ENCODE assay signal across 12 cellular contexts in genomic region chr5:168765220-168766037, GRCh38.
A peak's percentile ranks its signal among the peaks of the same experiment; 100 is the strongest.
DNase-seq lines count a peak whose midpoint lies in the region; ATAC-seq and TF ChIP-seq lines count a peak whose summit lies in the region.
"Had no signal": no experiment of that assay in that cellular context is flagged by ENCODE, and none has a peak within 500 bp of the region (broad histone marks: within the 10 kb centered on the region; RNA-seq: fewer than 3 reads in every experiment).

No MANE protein-coding gene starts in this region.

- ATAC-seq in sciatic nerve (peak; percentile 78), HG03280 (IDR thresholded peaks at IDR 0.05; ENCODE audit: unreplicated experiment) (no peak), HG02840 (IDR thresholded peaks at IDR 0.05; ENCODE audit: low FRiP score, unreplicated experiment) (no peak)

- DNase-seq in DMS79 treated with DMSO at 0.1 percent for 48 hours (lab: John Stamatoyannopoulos, UW) (peak; percentile 91), NCI-H2171 treated with DMSO at 0.1 percent for 48 hours (lab: John Stamatoyannopoulos, UW) (peak; percentile 72), fibroblast of pulmonary artery (ENCODE audit: low read depth) (peak; percentile 24), sciatic nerve (ENCODE audit: low spot score) (no peak), A172 (ENCODE audit: low spot score) (no peak), NCI-H774 (lab: John Stamatoyannopoulos, UW) (no peak)
- DNase-seq: activated T-cell treated with anti-CD3 and anti-CD28 coated beads, Interleukin-2, amount 50 U/mL, for 24 hours; mesendoderm; stimulated activated CD4-positive, alpha-beta T cell treated with anti-CD3 and anti-CD28 coated beads, Interleukin-4, amount 100 ng/mL, for 1 hour; stimulated activated naive CD4-positive, alpha-beta T cell treated with Interleukin-2 at 50 U/mL for 16 hours had no signal

- TF ChIP-seq CTCF in fibroblast of pulmonary artery (IDR thresholded peaks at IDR 0.05; ENCODE audit: low read length, missing control alignments): no peak

- H3K4me3 ChIP-seq in fibroblast of pulmonary artery (replicated peaks; ENCODE audit: low read depth, low read length): no peak overlapping the region

- intact Hi-C loops in sciatic nerve (cut with DNase I): no loop called here

Comparison
In these comparisons a context has a peak if more than half of its experiments do, and no peak if none do; other contexts are left out.
1. DNase-seq: peak in DMS79 treated with DMSO at 0.1 percent for 48 hours (single experiment), NCI-H2171 treated with DMSO at 0.1 percent for 48 hours (single experiment) and fibroblast of pulmonary artery (single experiment); none in sciatic nerve (single experiment), A172 (single experiment) and NCI-H774 (single experiment).